8 cellular contexts compared by ENCODE assay signal in genomic region chr1:160726498-160727391, GRCh38. TPM values are rescaled to one million over a fixed set of nuclear protein-coding genes. Genes with fewer than 3 reads are reported as not detected.
DNase-seq lines count a peak whose midpoint lies in the region; ATAC-seq and TF ChIP-seq lines count a peak whose summit lies in the region.

No MANE protein-coding gene starts in this region.

- no peaks in the 10 kb centered on the region for H3K9me3 ChIP-seq in CD8-positive, alpha-beta memory T cell (ENCODE audit: low read length)

- peak; percentile 91 for TF ChIP-seq CTCF in natural killer cell (IDR thresholded peaks at IDR 0.05)
- TF ChIP-seq CTCF in type B pancreatic cell (conservative IDR thresholded peaks at IDR 0.05) = peak; percentile 90

- no peaks in the 10 kb centered on the region for H3K27me3 Mint-ChIP-seq in CD8-positive, alpha-beta memory T cell
- H3K27me3 Mint-ChIP-seq in natural killer cell (ENCODE audit: low read depth in 2 of 2) = no peaks in the 10 kb centered on the region
- H3K27me3 Mint-ChIP-seq in type B pancreatic cell = peaks cover 3% of the 10 kb centered on the region

- peak; percentile 62 for ATAC-seq in GM19395 (IDR thresholded peaks at IDR 0.05; ENCODE audit: unreplicated experiment)
- ATAC-seq in natural killer cell = peak; percentile 88 to 94 (median 90)

- H3K27ac ChIP-seq in CD8-positive, alpha-beta memory T cell (ENCODE audit: low read depth, low read length) = no peak overlapping the region

- H3K36me3 Mint-ChIP-seq in CD8-positive, alpha-beta memory T cell = peaks cover 0 to 3% (median 0%) of the 10 kb centered on the region in 3 donors
- H3K36me3 Mint-ChIP-seq in natural killer cell = no peaks in the 10 kb centered on the region
- H3K36me3 Mint-ChIP-seq in type B pancreatic cell = no peaks in the 10 kb centered on the region

- no peaks in the 10 kb centered on the region for H3K9me3 Mint-ChIP-seq in CD8-positive, alpha-beta memory T cell
- peaks cover 0 to 2% of the 10 kb centered on the region in 2 donors for H3K9me3 Mint-ChIP-seq in natural killer cell
- peaks cover 4% of the 10 kb centered on the region for H3K9me3 Mint-ChIP-seq in type B pancreatic cell

- peaks cover 21% of the 10 kb centered on the region in 3 donors for H3K4me1 Mint-ChIP-seq in CD8-positive, alpha-beta memory T cell
- H3K4me1 Mint-ChIP-seq in natural killer cell (peaks cover 19 to 20% of the 10 kb centered on the region in 2 donors), type B pancreatic cell (ENCODE audit: unreplicated experiment) (no peaks in the 10 kb centered on the region)

- CTCF ChIA-PET in CD8-positive, alpha-beta memory T cell (lab: Charles Lee) = interaction anchor here (0.5 to 9.3 kb wide), 24 partner anchors 10 to 264 kb away, joined by 3 to 185 read pairs (median 6); partner anchors contain the start of genes CD48, ITLN2 and SLAMF7

- DNase-seq in CD8-positive, alpha-beta memory T cell = peak in 4 of 5 donors; percentile 58 to 82 (median 75)
- DNase-seq in HT1080 (ENCODE audit: low read depth) = peak; percentile 76
- DNase-seq in NOMO-1 treated with DMSO at 0.1 percent for 48 hours (lab: John Stamatoyannopoulos, UW; ENCODE audit: unreplicated experiment) = peak; percentile 75
- peak; percentile 41 for DNase-seq in activated T-cell treated with anti-CD3 and anti-CD28 coated beads, Interleukin-2, amount 50 U/mL, for 1 hour
- DNase-seq in fibroblast of peridontal ligament (ENCODE audit: extremely low read depth) = peak; percentile 27
- DNase-seq in natural killer cell = no peak
- no peak for DNase-seq in type B pancreatic cell (ENCODE audit: extremely low spot score, unreplicated experiment)

- no peak overlapping the region for H3K27ac Mint-ChIP-seq in CD8-positive, alpha-beta memory T cell
- H3K27ac Mint-ChIP-seq in natural killer cell = no peak overlapping the region
- no peak overlapping the region for H3K27ac Mint-ChIP-seq in type B pancreatic cell

- POLR2A ChIA-PET in CD8-positive, alpha-beta memory T cell (lab: Charles Lee) = interaction anchor here (0.5 to 1.5 kb wide), 4 partner anchors 12 to 42 kb away, joined by 3 to 7 read pairs (median 4); no protein-coding TSS in a partner anchor

- H3K36me3 ChIP-seq in CD8-positive, alpha-beta memory T cell (ENCODE audit: insufficient read depth, low read length) = no peaks in the 10 kb centered on the region

- H3K4me3 Mint-ChIP-seq in CD8-positive, alpha-beta memory T cell = no peak overlapping the region
- H3K4me3 Mint-ChIP-seq in natural killer cell (no peak overlapping the region), type B pancreatic cell (no peak overlapping the region)

- H3K4me3 ChIP-seq in CD8-positive, alpha-beta memory T cell (ENCODE audit: low read length) = no peak overlapping the region

- no peaks in the 10 kb centered on the region for H3K27me3 ChIP-seq in CD8-positive, alpha-beta memory T cell (ENCODE audit: insufficient read depth, low read length, poor library complexity, severe bottlenecking)

- intact Hi-C loops in natural killer cell (cut with micrococcal nuclease) = loop anchor here (1.0 to 2.0 kb wide), 6 partner anchors 18 to 224 kb away; no protein-coding TSS in a partner anchor

- H3K4me1 ChIP-seq in CD8-positive, alpha-beta memory T cell (ENCODE audit: insufficient read depth, low read length) = peaks cover 21% of the 10 kb centered on the region

RNA-seq across cellular contexts. Expression of gene SLAMF7, which starts 12.3 kb away (rescaled TPM):
- 10 to 100 TPM; 79.5 to 97.4 TPM for total RNA-seq in CD8-positive, alpha-beta memory T cell
- polyA plus RNA-seq in CD8-positive, alpha-beta memory T cell = 165 TPM
- 4.2 and 9.8 TPM in 2 replicates for total RNA-seq in HT1080 (2014; rRNA removed; shearing (Covaris generic))
- 6.6 and 8.5 TPM in 2 replicates for polyA plus RNA-seq in HT1080 (2015; cell fraction: cytosol; rRNA removed)
- polyA plus RNA-seq in HT1080 (2015; cell fraction: nucleus; rRNA removed) = 16.0 and 17.0 TPM in 2 replicates
- total RNA-seq in natural killer cell (100 to 1,000 TPM; 191 to 301 (median 227) TPM), type B pancreatic cell (ENCODE audit: low replicate concordance) (0.45 and 0.48 TPM in 2 replicates)

RNA-seq across cellular contexts. Expression of gene CD48, which starts 15.1 kb away (rescaled TPM):
- total RNA-seq in CD8-positive, alpha-beta memory T cell = 100 to 1,000 TPM; 224 to 234 TPM
- polyA plus RNA-seq in CD8-positive, alpha-beta memory T cell = 250 TPM
- not detected in 2 replicates for total RNA-seq in HT1080 (2014; rRNA removed; shearing (Covaris generic))
- not detected in 2 replicates for polyA plus RNA-seq in HT1080 (2015; cell fraction: cytosol; rRNA removed)
- polyA plus RNA-seq in HT1080 (2015; cell fraction: nucleus; rRNA removed) = not detected in 2 replicates
- total RNA-seq in natural killer cell (100 to 1,000 TPM; 213 to 249 (median 223) TPM), type B pancreatic cell (ENCODE audit: low replicate concordance) (0.57 TPM in 1 of 2 replicates, not detected in the other)

Comparison
In these comparisons a context has a peak if more than half of its experiments do, and no peak if none do; other contexts are left out.
1. DNase-seq: peak in CD8-positive, alpha-beta memory T cell (4 of 5), HT1080 (single experiment), NOMO-1 treated with DMSO at 0.1 percent for 48 hours (single experiment), activated T-cell treated with anti-CD3 and anti-CD28 coated beads, Interleukin-2, amount 50 U/mL, for 1 hour (single experiment) and fibroblast of peridontal ligament (single experiment); none in natural killer cell (single experiment) and type B pancreatic cell (single experiment).
2. RNA of gene CD48, which starts 15.1 kb away (total RNA-seq): 224 to 234 TPM in CD8-positive, alpha-beta memory T cell and 213 to 249 TPM in natural killer cell; not detected in HT1080 and 0.57 TPM in type B pancreatic cell; every median in the first group is over 100 times any median in the second.